Comparison of ENCODE assay signal across 17 cellular contexts in the genomic region with DNA sequence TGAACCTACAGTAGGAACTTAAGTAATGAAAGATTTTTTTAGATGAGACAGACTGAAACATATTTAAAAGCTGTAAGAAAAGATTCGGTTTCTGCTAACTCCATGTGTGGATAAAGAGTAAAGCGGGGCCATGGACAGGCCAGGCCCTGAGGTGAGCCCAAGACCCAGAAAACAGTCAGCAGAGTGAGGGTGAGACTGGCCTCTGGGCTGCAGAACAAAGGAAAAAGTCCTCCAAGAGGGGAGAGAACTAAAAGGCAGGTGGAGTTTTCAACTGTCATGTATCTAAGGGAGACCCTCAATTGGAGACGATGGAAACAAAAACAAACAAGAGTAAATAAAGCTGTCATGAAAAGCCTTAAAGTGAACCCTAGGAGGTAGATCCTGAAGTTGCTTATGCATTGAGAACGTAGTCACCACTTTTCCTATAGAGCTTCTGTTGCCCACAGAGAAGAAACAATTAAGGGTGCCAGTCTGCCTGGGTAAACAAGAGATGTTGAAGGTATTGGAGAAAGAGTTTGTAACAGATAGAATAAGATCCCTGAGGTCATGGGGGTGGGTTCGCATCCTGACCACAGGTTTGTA.
DNase-seq lines count a peak whose midpoint lies in the region; TF ChIP-seq lines count a peak whose summit lies in the region.
"Had no signal": no experiment of that assay in that cellular context is flagged by ENCODE, and none has a peak within 500 bp of the region (broad histone marks: within the 10 kb centered on the region; RNA-seq: fewer than 3 reads in every experiment).

No MANE protein-coding gene starts in this region.

- peak overlapping the region; percentile 6 for H3K27ac Mint-ChIP-seq in endodermal cell
- H3K27ac Mint-ChIP-seq: CD8-positive, alpha-beta memory T cell; HFFc6 had no signal

- H4K20me1 ChIP-seq in hepatocyte (ENCODE audit: insufficient read depth, poor library complexity, severe bottlenecking), result no peaks in the 10 kb centered on the region

- H3K4me3 ChIP-seq in endodermal cell (ENCODE audit: low read length) (no peak overlapping the region), hepatocyte (no peak overlapping the region)
- H3K4me3 ChIP-seq: MG63, SJCRH30 had no signal

- peaks cover 8% of the 10 kb centered on the region for H3K9me3 Mint-ChIP-seq in endodermal cell
- H3K9me3 Mint-ChIP-seq: CD8-positive, alpha-beta memory T cell had no signal

- H3K9me3 ChIP-seq in endodermal cell (ENCODE audit: control insufficient read depth, low read length) (peaks cover 8% of the 10 kb centered on the region), hepatocyte (ENCODE audit: low read depth) (no peaks in the 10 kb centered on the region)
- H3K9me3 ChIP-seq: MG63, SJCRH30 had no signal

- H3K4me2 ChIP-seq in hepatocyte, result no peak overlapping the region
- H3K4me2 ChIP-seq: KMS-11 had no signal

- TF ChIP-seq CTCF in endodermal cell (conservative IDR thresholded peaks at IDR 0.05), result no peak
- no peak for TF ChIP-seq CTCF in hepatocyte (IDR thresholded peaks at IDR 0.05; ENCODE audit: poor library complexity)

- H3K4me1 Mint-ChIP-seq in endodermal cell, result peaks cover 36% of the 10 kb centered on the region
- H3K4me1 Mint-ChIP-seq: CD8-positive, alpha-beta memory T cell had no signal

- no peaks in the 10 kb centered on the region for H3K27me3 Mint-ChIP-seq in endodermal cell (ENCODE audit: insufficient read depth)
- H3K27me3 Mint-ChIP-seq: CD8-positive, alpha-beta memory T cell had no signal

- H3K4me1 ChIP-seq in endodermal cell (ENCODE audit: control insufficient read depth, insufficient read depth, low read length), result peaks cover 5% of the 10 kb centered on the region
- peaks cover 4% of the 10 kb centered on the region for H3K4me1 ChIP-seq in hepatocyte (ENCODE audit: insufficient read depth)
- H3K4me1 ChIP-seq: SJCRH30 had no signal

- no peaks in the 10 kb centered on the region for H3K79me2 ChIP-seq in hepatocyte

- H3K4me3 Mint-ChIP-seq in endodermal cell, result no peak overlapping the region
- H3K4me3 Mint-ChIP-seq: CD8-positive, alpha-beta memory T cell; HFFc6 had no signal

- DNase-seq in NCI-H128 (lab: John Stamatoyannopoulos, UW; ENCODE audit: unreplicated experiment) (peak; percentile 16), NCI-H748 treated with DMSO at 0.1 percent for 48 hours (lab: John Stamatoyannopoulos, UW) (peak; percentile 43), endodermal cell (peak; percentile 64), DMS153 treated with DMSO at 0.1 percent for 48 hours (lab: John Stamatoyannopoulos, UW; ENCODE audit: unreplicated experiment) (no peak), hepatocyte (ENCODE audit: low spot score) (no peak)
- DNase-seq in activated CD4-positive, alpha-beta T cell treated with anti-CD3 and anti-CD28 coated beads for 4 hours, result no peak
- DNase-seq in activated T-cell treated with anti-CD3 and anti-CD28 coated beads, Interleukin-2, amount 50 U/mL, for 48 hours, result no peak
- DNase-seq: CD8-positive, alpha-beta memory T cell; HFFc6; MG63; NCI-H1092 treated with DMSO at 0.1 percent for 48 hours; NCI-H187 treated with DMSO at 0.1 percent for 48 hours; NCI-H524; NK-92 treated with Interleukin-12 subunit alpha and Interleukin-12 subunit beta, amount 100 ng/mL, for 24 hours; SJCRH30 had no signal

- H3K36me3 ChIP-seq in endodermal cell (ENCODE audit: control insufficient read depth, insufficient read depth, low read length) (no peaks in the 10 kb centered on the region), hepatocyte (replicated peaks; ENCODE audit: insufficient read depth, low read depth) (no peaks in the 10 kb centered on the region)
- H3K36me3 ChIP-seq: MG63, SJCRH30 had no signal

- WGBS in endodermal cell (ENCODE audit: insufficient coverage in 1 of 2, insufficient read length in 1 of 2), 2 experiments, result 56 to 68% methylated on average over 4 of the region's 5 CpGs
- 72% methylated on average over 5 of the region's 5 CpGs for WGBS in hepatocyte (ENCODE audit: low lambda C conversion rate, missing lambda C conversion rate)

- H3K27me3 ChIP-seq in endodermal cell (ENCODE audit: control insufficient read depth, insufficient read depth, low read length, poor library complexity, severe bottlenecking) (no peaks in the 10 kb centered on the region), hepatocyte (no peaks in the 10 kb centered on the region)
- H3K27me3 ChIP-seq: MG63, SJCRH30 had no signal

- no peak overlapping the region for H3K9ac ChIP-seq in endodermal cell (ENCODE audit: extremely low read depth, low read length, poor library complexity, severe bottlenecking)
- H3K9ac ChIP-seq: KMS-11 had no signal

- H3K9me2 ChIP-seq in hepatocyte (replicated peaks; ENCODE audit: insufficient read depth), result no peaks in the 10 kb centered on the region

- H3K27ac ChIP-seq in endodermal cell (ENCODE audit: low read depth, low read length) (peak overlapping the region; percentile 2), hepatocyte (no peak overlapping the region)
- H3K27ac ChIP-seq: KMS-11, RWPE1, SJCRH30 had no signal

- H3K36me3 Mint-ChIP-seq in endodermal cell (ENCODE audit: low read depth), result peaks cover 2% of the 10 kb centered on the region
- H3K36me3 Mint-ChIP-seq: CD8-positive, alpha-beta memory T cell had no signal

- H2AFZ ChIP-seq in hepatocyte, result no peak overlapping the region

Comparison
In these comparisons a context has a peak if more than half of its experiments do, and no peak if none do; other contexts are left out.
1. DNase-seq: peak in NCI-H128 (single experiment), NCI-H748 treated with DMSO at 0.1 percent for 48 hours (single experiment) and endodermal cell (single experiment); none in activated CD4-positive, alpha-beta T cell treated with anti-CD3 and anti-CD28 coated beads for 4 hours (0 of 2), activated T-cell treated with anti-CD3 and anti-CD28 coated beads, Interleukin-2, amount 50 U/mL, for 48 hours (0 of 2), DMS153 treated with DMSO at 0.1 percent for 48 hours (single experiment) and hepatocyte (single experiment).